In genomic region chr17:67770539-67770938, GRCh38 we compare ENCODE assay signal across 7 cellular contexts.
"Had no signal": no experiment of that assay in that cellular context is flagged by ENCODE, and none has a peak within 500 bp of the region (broad histone marks: within the 10 kb centered on the region; RNA-seq: fewer than 3 reads in every experiment).

No MANE protein-coding gene starts in this region.

- H3K27ac Mint-ChIP-seq: GM23338 had no signal

- H3K4me3 ChIP-seq: GM23338, K562 had no signal

- FAIRE-seq: HTR-8/SVneo, K562 had no signal

- ATAC-seq: GM23338, K562 had no signal

- H2AFZ ChIP-seq: GM23338 had no signal

- H3K9me3 Mint-ChIP-seq: GM23338, H9 had no signal

- H3K4me3 Mint-ChIP-seq: GM23338, H9 had no signal

- H3K4me2 ChIP-seq: GM23338 had no signal

- DNase-seq: H9, HCEC 1CT, IMR-90, KG1 had no signal
